ENCODE assay signal across 8 cellular contexts in genomic region chr19:44212250-44212864, GRCh38. TPM values are rescaled to one million over a fixed set of nuclear protein-coding genes. Genes with fewer than 3 reads are reported as not detected.
DNase-seq lines count a peak whose midpoint lies in the region; ATAC-seq and TF ChIP-seq lines count a peak whose summit lies in the region.

Gene ZNF227, plus strand, starts transcription at chr19:44212532. Its CDS starts 5,261 bp downstream, at chr19:44217793.

- H3K4me3 Mint-ChIP-seq in nephron progenitor cell: peak within 1 kb of the TSS; percentile 96
- H3K4me3 Mint-ChIP-seq in stimulated activated naive CD8-positive, alpha-beta T cell treated with anti-CD3 and anti-CD28 coated beads, Interleukin-15, Interleukin-2, amounts not matched to agents 100 ng/mL and 50 ng/mL, for 24 hours: peak within 1 kb of the TSS; percentile 88

- H3K36me3 ChIP-seq in SJCRH30: peaks cover 17% of the 10 kb centered on the region

- peaks cover 55% of the 10 kb centered on the region for H3K36me3 Mint-ChIP-seq in nephron progenitor cell (ENCODE audit: low read depth)
- H3K36me3 Mint-ChIP-seq in stimulated activated naive CD8-positive, alpha-beta T cell treated with anti-CD3 and anti-CD28 coated beads, Interleukin-15, Interleukin-2, amounts not matched to agents 100 ng/mL and 50 ng/mL, for 24 hours (ENCODE audit: low read depth): peaks cover 43% of the 10 kb centered on the region

- H3K27me3 ChIP-seq in SJCRH30: no peaks in the 10 kb centered on the region

- H3K9me3 ChIP-seq in SJCRH30 (replicated peaks): 0 out of 2 replicates have a peak, but pooled peaks cover 6% of the 10 kb centered on the region

- TF ChIP-seq CTCF in fibroblast of villous mesenchyme (IDR thresholded peaks at IDR 0.05; ENCODE audit: insufficient read depth, low read depth, low read length) (no peak), nephron progenitor cell (IDR thresholded peaks at IDR 0.05) (no peak)

- peak; percentile 87 for ATAC-seq in GM21723 (IDR thresholded peaks at IDR 0.05; ENCODE audit: unreplicated experiment)

- H3K4me3 ChIP-seq in SJCRH30: peak within 1 kb of the TSS; percentile 81
- H3K4me3 ChIP-seq in fibroblast of villous mesenchyme (ENCODE audit: low read depth, low read length): peak within 1 kb of the TSS; percentile 83

- peak; percentile 98 for DNase-seq in DMS53 (lab: John Stamatoyannopoulos, UW)
- DNase-seq in M059J (ENCODE audit: low read depth): peak; percentile 98
- peak; percentile 94 to 95 for DNase-seq in SJCRH30
- peak; percentile 50 to 72 (median 60) for DNase-seq in activated naive CD4-positive, alpha-beta T cell (lab: John Stamatoyannopoulos, UW)
- DNase-seq in fibroblast of villous mesenchyme (ENCODE audit: low read depth): peak; percentile 97
- DNase-seq in nephron progenitor cell: peak; percentile 75

- H3K4me1 ChIP-seq in SJCRH30: peaks cover 7% of the 10 kb centered on the region; the same call in 1 of the 2 replicates

- peaks cover 27% of the 10 kb centered on the region for H3K4me1 Mint-ChIP-seq in nephron progenitor cell
- H3K4me1 Mint-ChIP-seq in stimulated activated naive CD8-positive, alpha-beta T cell treated with anti-CD3 and anti-CD28 coated beads, Interleukin-15, Interleukin-2, amounts not matched to agents 100 ng/mL and 50 ng/mL, for 24 hours (ENCODE audit: low read depth): peaks cover 32% of the 10 kb centered on the region

- H3K9me3 Mint-ChIP-seq in nephron progenitor cell: peaks cover 82% of the 10 kb centered on the region
- peaks cover 26% of the 10 kb centered on the region for H3K9me3 Mint-ChIP-seq in stimulated activated naive CD8-positive, alpha-beta T cell treated with anti-CD3 and anti-CD28 coated beads, Interleukin-15, Interleukin-2, amounts not matched to agents 100 ng/mL and 50 ng/mL, for 24 hours

- H3K27ac ChIP-seq in SJCRH30: peak within 1 kb of the TSS; percentile 59

- H3K27me3 Mint-ChIP-seq in nephron progenitor cell (ENCODE audit: low read depth, poor library complexity): peaks cover 3% of the 10 kb centered on the region
- no peaks in the 10 kb centered on the region for H3K27me3 Mint-ChIP-seq in stimulated activated naive CD8-positive, alpha-beta T cell treated with anti-CD3 and anti-CD28 coated beads, Interleukin-15, Interleukin-2, amounts not matched to agents 100 ng/mL and 50 ng/mL, for 24 hours

- peak within 1 kb of the TSS; percentile 95 for H3K27ac Mint-ChIP-seq in nephron progenitor cell
- peak within 1 kb of the TSS; percentile 91 for H3K27ac Mint-ChIP-seq in stimulated activated naive CD8-positive, alpha-beta T cell treated with anti-CD3 and anti-CD28 coated beads, Interleukin-15, Interleukin-2, amounts not matched to agents 100 ng/mL and 50 ng/mL, for 24 hours

RNA-seq across cellular contexts. Expression of gene ZNF227, which starts in this region (rescaled TPM):
- 17.9 and 20.6 TPM in 2 replicates for total RNA-seq in M059J (2014; rRNA removed; shearing (Covaris generic))
- total RNA-seq in SJCRH30 (2014; rRNA removed; shearing (Covaris generic)): 20.2 and 22.0 TPM in 2 replicates
- 15.8 and 18.6 TPM in 2 replicates for total RNA-seq in fibroblast of villous mesenchyme

Comparison
In these comparisons a context has a peak if more than half of its experiments do, and no peak if none do; other contexts are left out.
1. Peak in every context shown above with its lines: DNase-seq, ATAC-seq, H3K4me3 ChIP-seq and H3K27ac ChIP-seq.